Comparison of ENCODE assay signal across 8 cellular contexts in the genomic region with DNA sequence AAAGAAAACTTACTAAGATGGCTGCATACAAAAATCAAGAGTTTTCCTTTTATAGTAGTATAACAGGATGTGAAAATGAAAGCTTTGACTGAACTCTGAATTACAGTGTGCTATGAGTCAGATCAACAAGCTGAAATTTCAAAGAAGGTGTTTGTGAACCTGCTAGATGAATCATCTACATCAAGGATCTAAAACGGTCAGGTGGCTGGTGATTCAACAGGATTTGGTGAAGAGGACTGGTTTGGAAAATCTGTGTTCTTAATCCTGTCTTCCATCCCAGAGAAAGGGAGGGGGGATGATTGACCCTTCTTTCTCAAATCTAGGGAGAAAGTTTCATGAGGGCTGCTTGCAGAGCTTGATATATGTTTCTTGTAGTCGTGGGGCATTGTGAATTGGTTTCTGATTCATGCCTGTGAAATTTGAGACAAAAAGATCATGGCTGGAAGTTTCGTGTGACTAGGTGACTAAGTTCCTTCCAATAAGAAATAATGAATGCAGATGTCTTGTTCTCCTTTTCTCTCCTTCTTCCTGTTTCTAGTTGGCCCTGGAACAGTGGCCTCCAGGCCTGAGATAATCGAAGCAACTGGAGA.
DNase-seq lines count a peak whose midpoint lies in the region; ATAC-seq and TF ChIP-seq lines count a peak whose summit lies in the region.

No MANE protein-coding gene starts in this region.

- no peak for TF ChIP-seq CTCF in OCI-LY3 (IDR thresholded peaks at IDR 0.05; ENCODE audit: low read depth, low read length)

- peak overlapping the region; percentile 7 for H3K4me3 Mint-ChIP-seq in stimulated activated effector memory CD8-positive, alpha-beta T cell treated with anti-CD3 and anti-CD28 coated beads, Interleukin-12 subunit alpha, Interleukin-12 subunit beta, amount 100 ng/mL, for 72 hours

- peaks cover 5% of the 10 kb centered on the region for H3K36me3 Mint-ChIP-seq in stimulated activated effector memory CD8-positive, alpha-beta T cell treated with anti-CD3 and anti-CD28 coated beads, Interleukin-12 subunit alpha, Interleukin-12 subunit beta, amount 100 ng/mL, for 72 hours

- DNase-seq in A172 (ENCODE audit: low spot score) (peak; percentile 96), dermis blood vessel endothelial cell (peak; percentile 77), NCI-H2081 (lab: John Stamatoyannopoulos, UW) (no peak)
- peak in 1 of 2 donors; percentile 56 for DNase-seq in stimulated activated effector memory CD8-positive, alpha-beta T cell treated with anti-CD3 and anti-CD28 coated beads, Interleukin-12 subunit alpha, Interleukin-12 subunit beta, amount 100 ng/mL, for 72 hours (ENCODE audit: low spot score in 2 of 2)
- DNase-seq in stimulated activated naive CD4-positive, alpha-beta T cell (lab: John Stamatoyannopoulos, UW) = no peak

- H3K27me3 ChIP-seq in OCI-LY3 (ENCODE audit: low read depth, low read length) = no peaks in the 10 kb centered on the region

- peak overlapping the region; percentile 40; the same call in 1 of the 2 replicates for H3K9ac ChIP-seq in OCI-LY3 (ENCODE audit: low read length)

- H3K27ac Mint-ChIP-seq in stimulated activated effector memory CD8-positive, alpha-beta T cell treated with anti-CD3 and anti-CD28 coated beads, Interleukin-12 subunit alpha, Interleukin-12 subunit beta, amount 100 ng/mL, for 72 hours = peak overlapping the region; percentile 84

- peaks cover 15% of the 10 kb centered on the region for H3K4me1 Mint-ChIP-seq in stimulated activated effector memory CD8-positive, alpha-beta T cell treated with anti-CD3 and anti-CD28 coated beads, Interleukin-12 subunit alpha, Interleukin-12 subunit beta, amount 100 ng/mL, for 72 hours

- H3K9me3 Mint-ChIP-seq in stimulated activated effector memory CD8-positive, alpha-beta T cell treated with anti-CD3 and anti-CD28 coated beads, Interleukin-12 subunit alpha, Interleukin-12 subunit beta, amount 100 ng/mL, for 72 hours = peaks cover 3% of the 10 kb centered on the region

- 0 out of 2 replicates have a peak overlapping the region, but pooled peaks have one; percentile 16 for H2AFZ ChIP-seq in OCI-LY3 (ENCODE audit: low read depth, low read length)

- H3K36me3 ChIP-seq in OCI-LY3 (replicated peaks; ENCODE audit: low read depth, low read length) = peaks cover 23% of the 10 kb centered on the region

- H3K79me2 ChIP-seq in OCI-LY3 (ENCODE audit: low read length) = no peaks in the 10 kb centered on the region

- H3K4me3 ChIP-seq in OCI-LY3 (ENCODE audit: low read length) = peak overlapping the region; percentile 13

- peak overlapping the region; percentile 94 for H3K27ac ChIP-seq in OCI-LY3 (ENCODE audit: low read length)

- H4K20me1 ChIP-seq in OCI-LY3 (ENCODE audit: insufficient read depth, low read length) = no peaks in the 10 kb centered on the region

- H3K9me3 ChIP-seq in OCI-LY3 (ENCODE audit: insufficient read depth, low read length) = no peaks in the 10 kb centered on the region

- peak; percentile 100 for ATAC-seq in GM18861 (IDR thresholded peaks at IDR 0.05; ENCODE audit: unreplicated experiment)
- peak; percentile 100 for ATAC-seq in HG02970 (IDR thresholded peaks at IDR 0.05; ENCODE audit: low FRiP score, unreplicated experiment)
- ATAC-seq in stimulated activated effector memory CD8-positive, alpha-beta T cell treated with anti-CD3 and anti-CD28 coated beads, Interleukin-12 subunit alpha, Interleukin-12 subunit beta, amount 100 ng/mL, for 72 hours = peak; percentile 99

- peak overlapping the region; percentile 48 for H3K4me2 ChIP-seq in OCI-LY3 (ENCODE audit: low read length)

- peaks cover 29% of the 10 kb centered on the region for H3K4me1 ChIP-seq in OCI-LY3 (ENCODE audit: low read length)

Comparison
In these comparisons a context has a peak if more than half of its experiments do, and no peak if none do; other contexts are left out.
1. DNase-seq: peak in A172 (single experiment) and dermis blood vessel endothelial cell (single experiment); none in stimulated activated naive CD4-positive, alpha-beta T cell (0 of 6) and NCI-H2081 (0 of 2).
2. Peak in every context shown above with its lines, with median percentiles within 50 percentile points of each other: ATAC-seq.